Comparison of ENCODE assay signal across 1 cellular context in genomic region chr17:7859028-7859427, GRCh38.
TF ChIP-seq lines count a peak whose summit lies in the region.

No MANE protein-coding gene starts in this region.

TF ChIP-seq in K562, 482 proteins besides CTCF, POLR2A, EP300 and RAD21:
- TF ChIP-seq HNRNPL (IDR thresholded peaks at IDR 0.05; ENCODE audit: low read depth, low read length) (no peak), TRIM24 (IDR thresholded peaks at IDR 0.05) (no peak), BRF1 (IDR thresholded peaks at IDR 0.05; ENCODE audit: borderline replicate concordance, extremely low read depth, insufficient read length) (no peak), ERF (CRISPR knock-in tag; IDR thresholded peaks at IDR 0.05) (no peak), DIDO1 (tag; IDR thresholded peaks at IDR 0.05; ENCODE audit: low read depth) (no peak), PTBP1 (IDR thresholded peaks at IDR 0.05; ENCODE audit: low read depth, low read length) (no peak), STAT5B (CRISPR knock-in tag; IDR thresholded peaks at IDR 0.05) (no peak), ZBTB11 (CRISPR knock-in tag; IDR thresholded peaks at IDR 0.05) (no peak)
